In genomic region chr20:61507778-61508177, GRCh38 we compare ENCODE assay signal across 17 cellular contexts.
A peak's percentile ranks its signal among the peaks of the same experiment; 100 is the strongest.
DNase-seq lines count a peak whose midpoint lies in the region; ATAC-seq and TF ChIP-seq lines count a peak whose summit lies in the region.
"Had no signal": no experiment of that assay in that cellular context is flagged by ENCODE, and none has a peak within 500 bp of the region (broad histone marks: within the 10 kb centered on the region; RNA-seq: fewer than 3 reads in every experiment).

No MANE protein-coding gene starts in this region.

- no peaks in the 10 kb centered on the region for H3K27me3 ChIP-seq in RWPE2 (ENCODE audit: insufficient read depth, poor library complexity, severe bottlenecking)
- peaks cover 16% of the 10 kb centered on the region for H3K27me3 ChIP-seq in suprapubic skin
- H3K27me3 ChIP-seq: BLaER1 treated with 17β-estradiol and CSF1 and Interleukin-3, amounts not matched to agents 10 nM and 100 nM had no signal

- H3K4me3 ChIP-seq in RWPE2 (ENCODE audit: severe bottlenecking) (no peak overlapping the region), suprapubic skin (no peak overlapping the region)
- H3K4me3 ChIP-seq: A549; BLaER1 treated with 17β-estradiol and CSF1 and Interleukin-3, amounts not matched to agents 10 nM and 100 nM had no signal

- ATAC-seq in RWPE2 (ENCODE audit: low read depth) = no peak
- ATAC-seq: A549; CD8-positive, alpha-beta T cell had no signal

- H3K4me1 ChIP-seq in RWPE2 (ENCODE audit: insufficient read depth, poor library complexity, severe bottlenecking) (no peaks in the 10 kb centered on the region), suprapubic skin (no peaks in the 10 kb centered on the region)
- H3K4me1 ChIP-seq: A549, Caco-2 had no signal

- intact Hi-C loops in posterior vena cava (cut with DNase I) = no loop called here

- DNase-seq in NCI-H748 (lab: John Stamatoyannopoulos, UW; ENCODE audit: unreplicated experiment) (peak; percentile 45), NCI-H748 treated with DMSO at 0.1 percent for 48 hours (lab: John Stamatoyannopoulos, UW) (no peak), RWPE2 (ENCODE audit: low spot score) (peak; percentile 65), posterior vena cava (ENCODE audit: low spot score) (peak; percentile 11), NCI-H2227 treated with DMSO at 0.1 percent for 48 hours (lab: John Stamatoyannopoulos, UW) (no peak), suprapubic skin (ENCODE audit: low spot score in 2 of 2) (no peak)
- DNase-seq: AML-193; Caco-2; Calu3; CD4-positive, alpha-beta T cell; CD8-positive, alpha-beta T cell; DMS79 treated with DMSO at 0.1 percent for 48 hours; GF-D8 had no signal

- TF ChIP-seq POLR2A in suprapubic skin (IDR thresholded peaks at IDR 0.05) = no peak

- 91% methylated on average over 11 of the region's 11 CpGs for WGBS in suprapubic skin

- TF ChIP-seq CTCF in RWPE2 (IDR thresholded peaks at IDR 0.05; ENCODE audit: poor library complexity, severe bottlenecking) = no peak
- no peak for TF ChIP-seq CTCF in suprapubic skin (IDR thresholded peaks at IDR 0.05)

- H3K27ac ChIP-seq in RWPE2 (ENCODE audit: poor library complexity, severe bottlenecking) = no peak overlapping the region
- no peak overlapping the region for H3K27ac ChIP-seq in suprapubic skin
- H3K27ac ChIP-seq: 22Rv1; A549; BLaER1 treated with 17β-estradiol and CSF1 and Interleukin-3, amounts not matched to agents 10 nM and 100 nM; C4-2B had no signal

- H3K9me3 ChIP-seq in RWPE2 (ENCODE audit: severe bottlenecking) (no peaks in the 10 kb centered on the region), suprapubic skin (no peaks in the 10 kb centered on the region)
- H3K9me3 ChIP-seq: A549; BLaER1 treated with 17β-estradiol and CSF1 and Interleukin-3, amounts not matched to agents 10 nM and 100 nM; Caco-2 had no signal

- TF ChIP-seq EP300 in suprapubic skin (IDR thresholded peaks at IDR 0.05) = no peak

- H3K36me3 ChIP-seq in RWPE2 (ENCODE audit: low read depth) (no peaks in the 10 kb centered on the region), suprapubic skin (no peaks in the 10 kb centered on the region)
- H3K36me3 ChIP-seq: BLaER1 treated with 17β-estradiol and CSF1 and Interleukin-3, amounts not matched to agents 10 nM and 100 nM had no signal

Comparison
In these comparisons a context has a peak if more than half of its experiments do, and no peak if none do; other contexts are left out.
1. DNase-seq: peak in NCI-H748 (single experiment), RWPE2 (single experiment) and posterior vena cava (single experiment); none in NCI-H748 treated with DMSO at 0.1 percent for 48 hours (single experiment), NCI-H2227 treated with DMSO at 0.1 percent for 48 hours (single experiment) and suprapubic skin (0 of 2).